23 cellular contexts compared by ENCODE assay signal in genomic region chr3:11956781-11957180, GRCh38.
"Had no signal": no experiment of that assay in that cellular context is flagged by ENCODE, and none has a peak within 500 bp of the region (broad histone marks: within the 10 kb centered on the region; RNA-seq: fewer than 3 reads in every experiment).

No MANE protein-coding gene starts in this region.

- H3K9me3 Mint-ChIP-seq: type B pancreatic cell had no signal

- H3K9me3 ChIP-seq: colonic mucosa, right lobe of liver had no signal

- H3K27ac ChIP-seq: colonic mucosa, esophagus muscularis mucosa, foreskin keratinocyte, gastroesophageal sphincter, heart left ventricle, hepatocyte, left lung, right lobe of liver, tibial artery had no signal

- H3K4me2 ChIP-seq: hepatocyte had no signal

- H3K27ac Mint-ChIP-seq: dendritic cell treated with granulocyte-macrophage colony-stimulating factor and Interleukin-4, amounts not matched to agents 40 ng/mL and 50 ng/mL, for 4 days; mesothelial cell of epicardium; naive thymus-derived CD4-positive, alpha-beta T cell; type B pancreatic cell had no signal

- H3K79me2 ChIP-seq: hepatocyte had no signal

- H3K27me3 ChIP-seq: colonic mucosa, hepatocyte, left lung, right lobe of liver had no signal

- H3K36me3 ChIP-seq: colonic mucosa, esophagus muscularis mucosa, gastroesophageal sphincter, heart left ventricle, left lung, right lobe of liver, tibial artery had no signal

- H3K4me1 ChIP-seq: colonic mucosa, foreskin keratinocyte, gastroesophageal sphincter, heart left ventricle, left lung, right lobe of liver, tibial artery had no signal

- DNase-seq: central memory CD4-positive, alpha-beta T cell; colonic mucosa; effector memory CD4-positive, alpha-beta T cell; foreskin keratinocyte; heart left ventricle; kidney; left lung; mesenchymal stem cell; naive thymus-derived CD4-positive, alpha-beta T cell; right lobe of liver; small intestine; stimulated activated CD4-positive, alpha-beta T cell treated with anti-CD3 and anti-CD28 coated beads, Interleukin-15, amount 100 ng/mL, for 24 hours; stimulated activated CD4-positive, alpha-beta T cell treated with anti-CD3 and anti-CD28 coated beads, Interleukin-4, amount 100 ng/mL, for 1 hour; stimulated activated CD8-positive, alpha-beta memory T cell treated with anti-CD3 and anti-CD28 coated beads, Interleukin-4, amount 100 ng/mL, for 48 hours; stimulated activated naive CD4-positive, alpha-beta T cell; stimulated activated naive CD8-positive, alpha-beta T cell treated with anti-CD3 and anti-CD28 coated beads, Interleukin-15, amount 100 ng/mL, for 72 hours; tibial artery had no signal

- H3K4me3 Mint-ChIP-seq: dendritic cell treated with granulocyte-macrophage colony-stimulating factor and Interleukin-4, amounts not matched to agents 40 ng/mL and 50 ng/mL, for 4 days; mesothelial cell of epicardium; naive thymus-derived CD4-positive, alpha-beta T cell; stimulated activated naive CD8-positive, alpha-beta T cell treated with anti-CD3 and anti-CD28 coated beads, Interleukin-15, amount 100 ng/mL, for 72 hours; type B pancreatic cell had no signal

- ATAC-seq: foreskin keratinocyte; gastroesophageal sphincter; heart left ventricle; left lung; naive thymus-derived CD4-positive, alpha-beta T cell; right lobe of liver; stimulated activated naive CD8-positive, alpha-beta T cell treated with anti-CD3 and anti-CD28 coated beads, Interleukin-15, amount 100 ng/mL, for 72 hours had no signal

- H3K36me3 Mint-ChIP-seq: mesothelial cell of epicardium, type B pancreatic cell had no signal

- H3K4me3 ChIP-seq: colonic mucosa, esophagus muscularis mucosa, gastroesophageal sphincter, heart left ventricle, hepatocyte, left lung, right lobe of liver, tibial artery had no signal

- H2AFZ ChIP-seq: hepatocyte had no signal

- H3K4me1 Mint-ChIP-seq: naive thymus-derived CD4-positive, alpha-beta T cell; stimulated activated naive CD8-positive, alpha-beta T cell treated with anti-CD3 and anti-CD28 coated beads, Interleukin-15, amount 100 ng/mL, for 72 hours had no signal
